1 cellular context compared by ENCODE assay signal in genomic region chr2:71510196-71510807, GRCh38.
TF ChIP-seq lines count a peak whose summit lies in the region.

No MANE protein-coding gene starts in this region.

TF ChIP-seq in HepG2, 621 proteins besides CTCF, POLR2A, EP300 and RAD21 (continued from another document and continues in another):
- TF ChIP-seq ZNF704 (CRISPR knock-in tag; IDR thresholded peaks at IDR 0.05; ENCODE audit: borderline replicate concordance), result no peak
- TF ChIP-seq ZFY (CRISPR knock-in tag; IDR thresholded peaks at IDR 0.05), result no peak
- TF ChIP-seq CREB1 (IDR thresholded peaks at IDR 0.05), result no peak
- TF ChIP-seq CREB1 (CRISPR knock-in tag; IDR thresholded peaks at IDR 0.05), result no peak
- TF ChIP-seq ZSCAN30 (CRISPR knock-in tag; IDR thresholded peaks at IDR 0.05), result 0 out of 2 replicates have a peak, but pooled peaks have one; percentile 41
- TF ChIP-seq JUNB (CRISPR knock-in tag; IDR thresholded peaks at IDR 0.05; ENCODE audit: borderline replicate concordance), result no peak
- TF ChIP-seq XRCC5 (optimal IDR thresholded peaks at IDR 0.05; ENCODE audit: low read length), result peak; percentile 79
- TF ChIP-seq ARHGAP35 (CRISPR knock-in tag; IDR thresholded peaks at IDR 0.05; ENCODE audit: borderline replicate concordance), result no peak
- TF ChIP-seq ARID4A (CRISPR knock-in tag; IDR thresholded peaks at IDR 0.05; ENCODE audit: borderline replicate concordance), result peak; percentile 36; the same call in 1 of the 2 replicates
- no peak for TF ChIP-seq ADNP (CRISPR knock-in tag; IDR thresholded peaks at IDR 0.05)
- TF ChIP-seq ZFP91 (CRISPR knock-in tag; IDR thresholded peaks at IDR 0.05; ENCODE audit: borderline replicate concordance), result peak; percentile 21; the same call in 1 of the 2 replicates
- no peak for TF ChIP-seq ZNF281 (CRISPR knock-in tag; IDR thresholded peaks at IDR 0.05; ENCODE audit: borderline replicate concordance)
- no peak for TF ChIP-seq HBP1 (CRISPR knock-in tag; IDR thresholded peaks at IDR 0.05; ENCODE audit: low read depth)
- TF ChIP-seq ZNF567 (CRISPR knock-in tag; IDR thresholded peaks at IDR 0.05; ENCODE audit: borderline replicate concordance), result 0 out of 2 replicates have a peak, but pooled peaks have one; percentile 38
- peak; percentile 86; the same call in 1 of the 2 replicates for TF ChIP-seq MTF2 (CRISPR knock-in tag; IDR thresholded peaks at IDR 0.05; ENCODE audit: borderline replicate concordance)
- no peak for TF ChIP-seq ZNF629 (CRISPR knock-in tag; conservative IDR thresholded peaks at IDR 0.05)
- peak; percentile 35; the same call in 1 of the 2 replicates for TF ChIP-seq HIVEP1 (CRISPR knock-in tag; IDR thresholded peaks at IDR 0.05)
- peak; percentile 17 for TF ChIP-seq ZFP36 (IDR thresholded peaks at IDR 0.05; ENCODE audit: borderline replicate concordance, low read depth, low read length, partially characterized antibody)
- TF ChIP-seq ZNF275 (CRISPR knock-in tag; IDR thresholded peaks at IDR 0.05; ENCODE audit: borderline replicate concordance), result no peak
- TF ChIP-seq IKZF5 (CRISPR knock-in tag; IDR thresholded peaks at IDR 0.05), result peak; percentile 32; the same call in 1 of the 2 replicates
- TF ChIP-seq ZNF607 (CRISPR knock-in tag; IDR thresholded peaks at IDR 0.05; ENCODE audit: borderline replicate concordance), result no peak
- TF ChIP-seq HMGXB3 (CRISPR knock-in tag; IDR thresholded peaks at IDR 0.05; ENCODE audit: borderline replicate concordance), result peak; percentile 41; the same call in 1 of the 2 replicates
- no peak for TF ChIP-seq PITX1 (CRISPR knock-in tag; IDR thresholded peaks at IDR 0.05)
- TF ChIP-seq SALL1 (CRISPR knock-in tag; IDR thresholded peaks at IDR 0.05), result 0 out of 2 replicates have a peak, but pooled peaks have one; percentile 16
- no peak for TF ChIP-seq ZNF598 (CRISPR knock-in tag; IDR thresholded peaks at IDR 0.05; ENCODE audit: borderline replicate concordance)
- no peak for TF ChIP-seq NCOA1 (CRISPR knock-in tag; IDR thresholded peaks at IDR 0.05)
- no peak for TF ChIP-seq EHMT2 (IDR thresholded peaks at IDR 0.05; ENCODE audit: borderline replicate concordance, low read depth, low read length)
- no peak for TF ChIP-seq ZNF776 (CRISPR knock-in tag; IDR thresholded peaks at IDR 0.05)
- TF ChIP-seq RARA (CRISPR knock-in tag; IDR thresholded peaks at IDR 0.05), result no peak
- TF ChIP-seq ZNF7 (CRISPR knock-in tag; IDR thresholded peaks at IDR 0.05), result no peak
- no peak for TF ChIP-seq ARNT2 (CRISPR knock-in tag; IDR thresholded peaks at IDR 0.05; ENCODE audit: low read depth)
- no peak for TF ChIP-seq FOXO4 (CRISPR knock-in tag; conservative IDR thresholded peaks at IDR 0.05)
- TF ChIP-seq MIXL1 (CRISPR knock-in tag; IDR thresholded peaks at IDR 0.05), result 0 out of 2 replicates have a peak, but pooled peaks have one; percentile 17
- TF ChIP-seq MAZ (IDR thresholded peaks at IDR 0.05; ENCODE audit: borderline replicate concordance, low read depth, low read length), result no peak
- no peak for TF ChIP-seq MAZ (CRISPR knock-in tag; IDR thresholded peaks at IDR 0.05; ENCODE audit: low read depth)
- no peak for TF ChIP-seq SIN3A (IDR thresholded peaks at IDR 0.05; ENCODE audit: borderline replicate concordance, low read depth, low read length)
- TF ChIP-seq REPIN1 (CRISPR knock-in tag; IDR thresholded peaks at IDR 0.05; ENCODE audit: borderline replicate concordance, low read depth), result no peak
- TF ChIP-seq STAG1 (CRISPR knock-in tag; IDR thresholded peaks at IDR 0.05), result peak; percentile 95
- no peak for TF ChIP-seq ZNF605 (CRISPR knock-in tag; IDR thresholded peaks at IDR 0.05)
- TF ChIP-seq ZNF468 (CRISPR knock-in tag; IDR thresholded peaks at IDR 0.05), result no peak
- no peak for TF ChIP-seq KAT8 (CRISPR knock-in tag; IDR thresholded peaks at IDR 0.05)
- no peak for TF ChIP-seq GTF2F1 (IDR thresholded peaks at IDR 0.05; ENCODE audit: low read length)
- TF ChIP-seq ZNF674 (CRISPR knock-in tag; IDR thresholded peaks at IDR 0.05; ENCODE audit: low read depth), result no peak
- 0 out of 2 replicates have a peak, but pooled peaks have one; percentile 22 for TF ChIP-seq GATAD1 (CRISPR knock-in tag; IDR thresholded peaks at IDR 0.05)
- TF ChIP-seq TBP (CRISPR knock-in tag; IDR thresholded peaks at IDR 0.05), result no peak
